ENCODE assay signal across 18 cellular contexts in genomic region chr16:4452674-4453073, GRCh38.
"Had no signal": no experiment of that assay in that cellular context is flagged by ENCODE, and none has a peak within 500 bp of the region (broad histone marks: within the 10 kb centered on the region; RNA-seq: fewer than 3 reads in every experiment).

No MANE protein-coding gene starts in this region.

- DNase-seq: activated naive CD4-positive, alpha-beta T cell treated with anti-CD3 and anti-CD28 coated beads, Interleukin-2, amount 50 U/mL, for 16 hours; activated T-cell treated with anti-CD3 and anti-CD28 coated beads, Interleukin-2, amount 50 U/mL, for 4 hours; kidney; naive thymus-derived CD4-positive, alpha-beta T cell; occipital lobe; posterior cingulate gyrus; small intestine; stimulated activated naive B cell treated with anti-CD40 and anti-IgM and Interleukin-4, amounts not matched to agents 10 μg/mL and 1 μg/mL and 100 μg/mL, for 72 hours; T1000; testis; upper lobe of left lung had no signal

- H3K27ac Mint-ChIP-seq: stimulated activated naive B cell treated with anti-CD40 and anti-IgM and Interleukin-4, amounts not matched to agents 10 μg/mL and 1 μg/mL and 100 μg/mL, for 72 hours; T-helper 1 cell treated with Interleukin-12 subunit alpha and Interleukin-12 subunit beta and Interleukin-4 antibody, amounts not matched to agents 30 μg/mL and 1 μg/mL, for 36 hours; WTC11 had no signal

- H3K4me1 Mint-ChIP-seq: neural crest cell, WTC11 had no signal

- H3K4me3 ChIP-seq: breast epithelium, coronary artery, lung, testis, upper lobe of left lung had no signal

- H3K27me3 Mint-ChIP-seq: naive thymus-derived CD4-positive, alpha-beta T cell; stimulated activated naive B cell treated with anti-CD40 and anti-IgM and Interleukin-4, amounts not matched to agents 10 μg/mL and 1 μg/mL and 100 μg/mL, for 72 hours had no signal

- ATAC-seq: activated T-cell treated with anti-CD3 and anti-CD28 coated beads, Interleukin-2, amount 50 U/mL, for 4 hours; naive thymus-derived CD4-positive, alpha-beta T cell; sciatic nerve; stimulated activated naive B cell treated with anti-CD40 and anti-IgM and Interleukin-4, amounts not matched to agents 10 μg/mL and 1 μg/mL and 100 μg/mL, for 72 hours; WTC11 had no signal

- H3K9me3 Mint-ChIP-seq: activated T-cell treated with anti-CD3 and anti-CD28 coated beads, Interleukin-2, amount 50 U/mL, for 4 hours; naive thymus-derived CD4-positive, alpha-beta T cell; neural crest cell; stimulated activated naive B cell treated with anti-CD40 and anti-IgM and Interleukin-4, amounts not matched to agents 10 μg/mL and 1 μg/mL and 100 μg/mL, for 72 hours; T-helper 1 cell treated with Interleukin-12 subunit alpha and Interleukin-12 subunit beta and Interleukin-4 antibody, amounts not matched to agents 30 μg/mL and 1 μg/mL, for 36 hours; WTC11 had no signal

- H3K9me3 ChIP-seq: breast epithelium, testis, upper lobe of left lung had no signal

- H3K4me1 ChIP-seq: breast epithelium, testis, upper lobe of left lung had no signal

- H3K4me3 Mint-ChIP-seq: activated T-cell treated with anti-CD3 and anti-CD28 coated beads, Interleukin-2, amount 50 U/mL, for 4 hours; naive thymus-derived CD4-positive, alpha-beta T cell; neural crest cell; stimulated activated naive B cell treated with anti-CD40 and anti-IgM and Interleukin-4, amounts not matched to agents 10 μg/mL and 1 μg/mL and 100 μg/mL, for 72 hours; T-helper 1 cell treated with Interleukin-12 subunit alpha and Interleukin-12 subunit beta and Interleukin-4 antibody, amounts not matched to agents 30 μg/mL and 1 μg/mL, for 36 hours; WTC11 had no signal

- H3K27ac ChIP-seq: breast epithelium, coronary artery, testis, upper lobe of left lung had no signal

- H3K27me3 ChIP-seq: breast epithelium, testis, upper lobe of left lung had no signal
